Comparison of ENCODE assay signal across 1 cellular context in genomic region chr1:156082111-156083091, GRCh38.
TF ChIP-seq lines count a peak whose summit lies in the region.

TSS of gene MEX3A (minus strand) at chr1:156082465. CDS start at chr1:156081998, 467 bp downstream.

TF ChIP-seq in H1, 55 proteins besides CTCF, POLR2A, EP300 and RAD21 (continued from another document):
- TF ChIP-seq CBX5 (IDR thresholded peaks at IDR 0.05; ENCODE audit: low read depth, low read length) (no peak), RXRA (IDR thresholded peaks at IDR 0.05; ENCODE audit: insufficient read depth, low read depth, low read length) (peak; percentile 73), E2F6 (IDR thresholded peaks at IDR 0.05) (no peak), SUZ12 (IDR thresholded peaks at IDR 0.05; ENCODE audit: low read length) (no peak; the same call in 1 of the 2 replicates), SIRT6 (IDR thresholded peaks at IDR 0.05; ENCODE audit: low read length) (no peak), GTF2F1 (IDR thresholded peaks at IDR 0.05; ENCODE audit: borderline replicate concordance, low read depth, low read length) (peak; percentile 39; the same call in 1 of the 2 replicates), CHD7 (IDR thresholded peaks at IDR 0.05; ENCODE audit: insufficient replicate concordance, low read length) (no peak), KDM1A (IDR thresholded peaks at IDR 0.05; ENCODE audit: borderline replicate concordance, low read length) (no peak), KDM5A (IDR thresholded peaks at IDR 0.05; ENCODE audit: low read length) (no peak), EGR1 (IDR thresholded peaks at IDR 0.05; ENCODE audit: borderline replicate concordance, low read depth, low read length) (peak; percentile 82), CHD1 (IDR thresholded peaks at IDR 0.05; ENCODE audit: low read depth, low read length) (no peak), SIX5 (IDR thresholded peaks at IDR 0.05; ENCODE audit: low read depth, low read length) (peak; percentile 84), RBBP5 (IDR thresholded peaks at IDR 0.05; ENCODE audit: borderline replicate concordance, low read depth, low read length) (peak; percentile 80), PHF8 (conservative IDR thresholded peaks at IDR 0.05; ENCODE audit: low read depth, low read length) (peak; percentile 63), SRF (IDR thresholded peaks at IDR 0.05; ENCODE audit: low read depth, low read length) (no peak), TBP (IDR thresholded peaks at IDR 0.05; ENCODE audit: low read depth, low read length) (peak; percentile 59; the same call in 1 of the 2 replicates), RFX5 (IDR thresholded peaks at IDR 0.05; ENCODE audit: borderline replicate concordance, low read depth, low read length) (no peak), KDM4A (IDR thresholded peaks at IDR 0.05; ENCODE audit: low read depth, low read length, severe bottlenecking) (peak; percentile 2), SIN3A (conservative IDR thresholded peaks at IDR 0.05 in 1 of 2, IDR thresholded peaks at IDR 0.05 in 1 of 2; ENCODE audit: low read depth in 1 of 2, low read length in 2 of 2) (peak; percentile 51 to 95; a peak in 2 of 4 replicates), NANOG (IDR thresholded peaks at IDR 0.05; ENCODE audit: insufficient read depth, low read depth, low read length, poor library complexity, severe bottlenecking) (peak; percentile 47), BACH1 (IDR thresholded peaks at IDR 0.05; ENCODE audit: low read length) (no peak), CHD2 (IDR thresholded peaks at IDR 0.05; ENCODE audit: low read length) (no peak), BRCA1 (IDR thresholded peaks at IDR 0.05; ENCODE audit: low read depth, low read length) (no peak), RNF2 (IDR thresholded peaks at IDR 0.05; ENCODE audit: borderline replicate concordance, low read depth, low read length, missing control alignments, poor library complexity, severe bottlenecking) (no peak), SAP30 (IDR thresholded peaks at IDR 0.05; ENCODE audit: insufficient read depth, insufficient replicate concordance, low read length) (no peak), USF2 (IDR thresholded peaks at IDR 0.05; ENCODE audit: low read length) (no peak), TEAD4 (IDR thresholded peaks at IDR 0.05; ENCODE audit: low read depth, low read length) (peak; percentile 74; the same call in 1 of the 2 replicates), ZNF274 (IDR thresholded peaks at IDR 0.05; ENCODE audit: borderline replicate concordance, extremely low read depth, low read length) (no peak), JUN (IDR thresholded peaks at IDR 0.05; ENCODE audit: low read depth, low read length) (peak; percentile 32; the same call in 1 of the 2 replicates), POU5F1 (IDR thresholded peaks at IDR 0.05; ENCODE audit: low read depth, low read length) (no peak), HDAC6 (IDR thresholded peaks at IDR 0.05; ENCODE audit: low read depth, low read length) (no peak), TCF12 (IDR thresholded peaks at IDR 0.05; ENCODE audit: low read depth, low read length) (peak; percentile 58; the same call in 1 of the 2 replicates), SP2 (IDR thresholded peaks at IDR 0.05; ENCODE audit: low read length) (no peak), BCL11A (IDR thresholded peaks at IDR 0.05; ENCODE audit: low read depth in 2 of 2, low read length in 2 of 2) (no peak), TAF1 (IDR thresholded peaks at IDR 0.05; ENCODE audit: low read depth, low read length) (peak; percentile 61), CREB1 (IDR thresholded peaks at IDR 0.05) (peak; percentile 47; the same call in 1 of the 2 replicates), ATF2 (IDR thresholded peaks at IDR 0.05; ENCODE audit: low read length) (no peak)
TF ChIP-seq in H1: peak in this region for 22.
